20 cellular contexts compared by ENCODE assay signal in genomic region chr6:128710305-128710704, GRCh38.
DNase-seq lines count a peak whose midpoint lies in the region; ATAC-seq, FAIRE-seq and TF ChIP-seq lines count a peak whose summit lies in the region.
"Had no signal": no experiment of that assay in that cellular context is flagged by ENCODE, and none has a peak within 500 bp of the region (broad histone marks: within the 10 kb centered on the region; RNA-seq: fewer than 3 reads in every experiment).

No MANE protein-coding gene starts in this region.

- no peaks in the 10 kb centered on the region for H3K79me1 ChIP-seq in IMR-90 (ENCODE audit: low read depth in 1 of 2, low read length in 2 of 2)

- no peak overlapping the region for H3K18ac ChIP-seq in IMR-90 (ENCODE audit: low read depth, low read length)

- H3K56ac ChIP-seq in IMR-90 (ENCODE audit: extremely low read depth, insufficient read depth, low read length), result no peak overlapping the region

- no peak for TF ChIP-seq POLR2A in IMR-90 (IDR thresholded peaks at IDR 0.05; ENCODE audit: low read depth, low read length)

- H3K9me1 ChIP-seq in IMR-90 (ENCODE audit: insufficient read depth, low read length), result no peaks in the 10 kb centered on the region

- in situ Hi-C loops in IMR-90 (cut with MboI; ENCODE audit: low sequenced_read_pairs) (no loop called here), mammary epithelial cell (cut with MboI; ENCODE audit: low sequenced_read_pairs in 2 of 2) (no loop called here)

- BruUV-seq in IMR-90 (replicated peaks; lab: Mats Ljungman, UMichigan), result no TSS peak
- no TSS peak for BruUV-seq in mammary epithelial cell (replicated peaks; lab: Mats Ljungman, UMichigan)

- no peaks in the 10 kb centered on the region for H3K36me3 ChIP-seq in IMR-90 (ENCODE audit: control insufficient read depth, insufficient read depth, low read length)
- no peaks in the 10 kb centered on the region for H3K36me3 ChIP-seq in astrocyte (ENCODE audit: insufficient read depth, low read length)
- no peaks in the 10 kb centered on the region for H3K36me3 ChIP-seq in mammary epithelial cell (ENCODE audit: insufficient read depth, low read length)
- H3K36me3 ChIP-seq: HAP-1, SJCRH30 had no signal

- H3K27ac Mint-ChIP-seq in astrocyte (ENCODE audit: unreplicated experiment) (no peak overlapping the region), nephron progenitor cell (no peak overlapping the region)
- H3K27ac Mint-ChIP-seq: CD4-positive, alpha-beta T cell; IgD-negative memory B cell had no signal

- intact Hi-C loops in IMR-90 (cut with micrococcal nuclease), result no loop called here
- intact Hi-C loops in mammary epithelial cell (cut with micrococcal nuclease), result no loop called here

- H3K4me2 ChIP-seq in IMR-90 (ENCODE audit: low read depth, low read length) (peak overlapping the region; percentile 20; the same call in 1 of the 2 replicates), astrocyte (ENCODE audit: low read length) (peak overlapping the region; percentile 20), mammary epithelial cell (ENCODE audit: insufficient read depth, low read depth, low read length) (no peak overlapping the region)

- H4K20me1 ChIP-seq in IMR-90 (ENCODE audit: insufficient read depth, low read length) (no peaks in the 10 kb centered on the region), astrocyte (ENCODE audit: insufficient read depth, low read length) (no peaks in the 10 kb centered on the region), mammary epithelial cell (ENCODE audit: insufficient read depth, low read length) (no peaks in the 10 kb centered on the region)

- H3K9ac ChIP-seq in IMR-90 (ENCODE audit: low read depth, low read length) (no peak overlapping the region), astrocyte (ENCODE audit: low read length) (no peak overlapping the region), mammary epithelial cell (ENCODE audit: insufficient read depth, low read length) (no peak overlapping the region)

- peak; percentile 70 for FAIRE-seq in astrocyte (lab: Jason Lieb, UNC)

- H3K27me3 ChIP-seq in IMR-90 (ENCODE audit: control insufficient read depth, insufficient read depth, low read length), result no peaks in the 10 kb centered on the region
- H3K27me3 ChIP-seq in astrocyte (ENCODE audit: insufficient read depth, low read length), result no peaks in the 10 kb centered on the region
- H3K27me3 ChIP-seq in foreskin keratinocyte, result no peaks in the 10 kb centered on the region
- H3K27me3 ChIP-seq in mammary epithelial cell (ENCODE audit: insufficient read depth, low read length), result no peaks in the 10 kb centered on the region
- H3K27me3 ChIP-seq: SJCRH30 had no signal

- dilution Hi-C loops in IMR-90 (cut with HindIII; ENCODE audit: low sequenced_read_pairs, unreplicated experiment) (no loop called here), mammary epithelial cell (cut with HindIII; ENCODE audit: low sequenced_read_pairs) (no loop called here)

- H2BK15ac ChIP-seq in IMR-90 (ENCODE audit: low read depth, low read length), result no peak overlapping the region

- H3K4me1 ChIP-seq in IMR-90 (ENCODE audit: control insufficient read depth, insufficient read depth, low read length) (no peaks in the 10 kb centered on the region), astrocyte (ENCODE audit: insufficient read depth, low read length) (peaks cover 5% of the 10 kb centered on the region), foreskin keratinocyte (peaks cover 13% of the 10 kb centered on the region), mammary epithelial cell (ENCODE audit: insufficient read depth, low read length) (no peaks in the 10 kb centered on the region)
- H3K4me1 ChIP-seq: HAP-1, SJCRH30 had no signal

- H2BK20ac ChIP-seq in IMR-90 (ENCODE audit: low read depth, low read length), result no peak overlapping the region

- H3K14ac ChIP-seq in IMR-90 (replicated peaks; ENCODE audit: low read depth, low read length), result no peak overlapping the region

- H2BK5ac ChIP-seq in IMR-90 (ENCODE audit: low read depth, low read length, poor library complexity, severe bottlenecking), result no peak overlapping the region

- ATAC-seq in IMR-90 (ENCODE audit: low read depth) (no peak; the same call in 1 of the 2 replicates), foreskin keratinocyte (peak; percentile 48), GM21723 (IDR thresholded peaks at IDR 0.05; ENCODE audit: unreplicated experiment) (no peak)

- H3K4me3 ChIP-seq in AG09309 (ENCODE audit: control insufficient read depth, low read depth, low read length) (no peak overlapping the region), IMR-90 (ENCODE audit: insufficient read depth, low read depth, low read length) (no peak overlapping the region), astrocyte (ENCODE audit: insufficient read depth, low read depth, low read length) (no peak overlapping the region), mammary epithelial cell (replicated peaks in 1 of 3; ENCODE audit: insufficient read depth in 1 of 3, low read depth in 2 of 3, low read length in 3 of 3) (no peak overlapping the region)
- H3K4me3 ChIP-seq: HAP-1, SJCRH30 had no signal

- H3K27me3 Mint-ChIP-seq in astrocyte (ENCODE audit: low read depth, unreplicated experiment) (no peaks in the 10 kb centered on the region), nephron progenitor cell (ENCODE audit: low read depth, poor library complexity) (no peaks in the 10 kb centered on the region)
- H3K27me3 Mint-ChIP-seq: IgD-negative memory B cell had no signal

- TF ChIP-seq CTCF in AG09309 (IDR thresholded peaks at IDR 0.05; ENCODE audit: control insufficient read depth, insufficient read depth, low read depth, low read length, missing control alignments), result no peak
- no peak for TF ChIP-seq CTCF in IMR-90 (conservative IDR thresholded peaks at IDR 0.05; ENCODE audit: low read depth, low read length)
- TF ChIP-seq CTCF in astrocyte (IDR thresholded peaks at IDR 0.05; ENCODE audit: insufficient read depth, low read depth, low read length), result no peak
- no peak for TF ChIP-seq CTCF in foreskin keratinocyte (conservative IDR thresholded peaks at IDR 0.05)
- no peak for TF ChIP-seq CTCF in nephron progenitor cell (IDR thresholded peaks at IDR 0.05)
- no peak for TF ChIP-seq CTCF in mammary epithelial cell (conservative IDR thresholded peaks at IDR 0.05 in 1 of 2, IDR thresholded peaks at IDR 0.05 in 1 of 2; ENCODE audit: extremely low read depth in 1 of 2, insufficient read depth in 1 of 2, low read depth in 1 of 2, low read length in 2 of 2)

- WGBS in IMR-90 (ENCODE audit: extremely low coverage in 2 of 2, insufficient read length in 1 of 2), 2 experiments, result no CpG with 5 or more reads among the region's 2 CpGs
- 86% methylated on average over 2 of the region's 2 CpGs for WGBS in mammary epithelial cell (ENCODE audit: low coverage, missing lambda C conversion rate)

- H3K4me3 Mint-ChIP-seq in astrocyte (ENCODE audit: unreplicated experiment) (no peak overlapping the region), nephron progenitor cell (no peak overlapping the region)
- H3K4me3 Mint-ChIP-seq: CD4-positive, alpha-beta T cell; IgD-negative memory B cell had no signal

- H2AK9ac ChIP-seq in IMR-90 (replicated peaks; ENCODE audit: low read depth, low read length, poor library complexity), result no peak overlapping the region

- H3K9me3 Mint-ChIP-seq in astrocyte (ENCODE audit: unreplicated experiment), result peaks cover 1% of the 10 kb centered on the region
- H3K9me3 Mint-ChIP-seq in nephron progenitor cell, result no peaks in the 10 kb centered on the region
- H3K9me3 Mint-ChIP-seq: CD4-positive, alpha-beta T cell; IgD-negative memory B cell had no signal

- no peak overlapping the region for H3K4ac ChIP-seq in IMR-90 (ENCODE audit: low read depth, low read length)

- DNase-seq in AG09309 (ENCODE audit: low read depth) (peak; percentile 33), IMR-90 (peak; percentile 61), astrocyte (ENCODE audit: low read depth) (peak; percentile 55), foreskin keratinocyte (peak in 1 of 2 donors; percentile 70), nephron progenitor cell (no peak), mammary epithelial cell (no peak), AML-193 (lab: John Stamatoyannopoulos, UW) (no peak)
- DNase-seq: Calu3; CD4-positive, alpha-beta T cell; GDM1; MV-4-11; NCI-H1436; NCI-H2081; NCI-H2227 treated with DMSO at 0.1 percent for 48 hours; NCI-H526; SJCRH30 had no signal

- CTCF ChIA-PET in IMR-90 (lab: Yijun Ruan, JAX) (no interaction called here), mammary epithelial cell (lab: Charles Lee; ENCODE audit: low non-redundant PET) (no interaction called here)

- H4K5ac ChIP-seq in IMR-90 (ENCODE audit: low read depth, low read length), result no peak overlapping the region

- H3K9me3 ChIP-seq in IMR-90 (ENCODE audit: control insufficient read depth, insufficient read depth, low read length), result no peaks in the 10 kb centered on the region
- no peaks in the 10 kb centered on the region for H3K9me3 ChIP-seq in astrocyte (ENCODE audit: insufficient read depth, low read depth, low read length)
- no peaks in the 10 kb centered on the region for H3K9me3 ChIP-seq in mammary epithelial cell (replicated peaks; ENCODE audit: insufficient read depth, low read length)
- H3K9me3 ChIP-seq: HAP-1, SJCRH30 had no signal

- H4K91ac ChIP-seq in IMR-90 (ENCODE audit: insufficient read depth, low read depth, low read length), result no peak overlapping the region

- H3K27ac ChIP-seq in IMR-90 (ENCODE audit: insufficient read depth, low read length) (no peak overlapping the region), astrocyte (ENCODE audit: low read depth, low read length) (no peak overlapping the region), foreskin keratinocyte (no peak overlapping the region), mammary epithelial cell (ENCODE audit: insufficient read depth, low read depth, low read length) (no peak overlapping the region)
- H3K27ac ChIP-seq: RWPE1, SJCRH30 had no signal

- no peak for TF ChIP-seq RAD21 in IMR-90 (IDR thresholded peaks at IDR 0.05; ENCODE audit: low read length)

- POLR2A ChIA-PET in IMR-90 (lab: Charles Lee; ENCODE audit: unreplicated experiment), result no interaction called here

- H3K23ac ChIP-seq in IMR-90 (ENCODE audit: low read depth, low read length), result no peak overlapping the region

- H2AFZ ChIP-seq in IMR-90 (replicated peaks; ENCODE audit: low read length, poor library complexity) (no peak overlapping the region), astrocyte (ENCODE audit: low read depth, low read length) (no peak overlapping the region), mammary epithelial cell (ENCODE audit: low read depth, low read length) (no peak overlapping the region)

- H3K36me3 Mint-ChIP-seq in astrocyte (ENCODE audit: low read depth, unreplicated experiment) (no peaks in the 10 kb centered on the region), nephron progenitor cell (ENCODE audit: low read depth) (no peaks in the 10 kb centered on the region)
- H3K36me3 Mint-ChIP-seq: IgD-negative memory B cell had no signal

- no peak overlapping the region for H2AK5ac ChIP-seq in IMR-90 (ENCODE audit: low read depth, low read length)

- H3K79me2 ChIP-seq in astrocyte (ENCODE audit: insufficient read depth, low read length) (no peaks in the 10 kb centered on the region), mammary epithelial cell (ENCODE audit: insufficient read depth, low read length) (no peaks in the 10 kb centered on the region)

- no peak overlapping the region for H2BK120ac ChIP-seq in IMR-90 (ENCODE audit: low read depth, low read length)

- H3K4me1 Mint-ChIP-seq in astrocyte (ENCODE audit: low read depth, unreplicated experiment) (peaks cover 7% of the 10 kb centered on the region), nephron progenitor cell (no peaks in the 10 kb centered on the region)
- H3K4me1 Mint-ChIP-seq: IgD-negative memory B cell had no signal

- no peak overlapping the region for H4K8ac ChIP-seq in IMR-90 (ENCODE audit: low read depth in 2 of 2, low read length in 2 of 2)

Comparison
In these comparisons a context has a peak if more than half of its experiments do, and no peak if none do; other contexts are left out.
1. DNase-seq: peak in AG09309 (single experiment), IMR-90 (single experiment) and astrocyte (single experiment); none in nephron progenitor cell (single experiment), mammary epithelial cell (single experiment) and AML-193 (0 of 2).